12 cellular contexts compared by ENCODE assay signal in genomic region chr15:60721232-60721576, GRCh38.
A peak's percentile ranks its signal among the peaks of the same experiment; 100 is the strongest.
DNase-seq lines count a peak whose midpoint lies in the region; ATAC-seq and TF ChIP-seq lines count a peak whose summit lies in the region.
"Had no signal": no experiment of that assay in that cellular context is flagged by ENCODE, and none has a peak within 500 bp of the region (broad histone marks: within the 10 kb centered on the region; RNA-seq: fewer than 3 reads in every experiment).

No MANE protein-coding gene starts in this region.

- in situ Hi-C loops in IMR-90 (cut with MboI; ENCODE audit: low sequenced_read_pairs) (no loop called here), GM13976 (cut with MboI; ENCODE audit: low sequenced_read_pairs, unreplicated experiment) (no loop called here)

- H2AK5ac ChIP-seq in IMR-90 (ENCODE audit: low read depth, low read length): no peak overlapping the region
- no peak overlapping the region for H2AK5ac ChIP-seq in H9 (ENCODE audit: insufficient read length, low read length)

- peaks cover 11% of the 10 kb centered on the region for H3K9me1 ChIP-seq in IMR-90 (ENCODE audit: insufficient read depth, low read length)

- no peaks in the 10 kb centered on the region for H3K79me2 ChIP-seq in H9 (ENCODE audit: insufficient read depth, low read length)

- H2BK120ac ChIP-seq in IMR-90 (ENCODE audit: low read depth, low read length) (0 out of 2 replicates have a peak overlapping the region, but pooled peaks have one; percentile 10), H9 (ENCODE audit: low read depth, low read length, poor library complexity, severe bottlenecking) (no peak overlapping the region)

- no peaks in the 10 kb centered on the region for H3K27me3 ChIP-seq in CD4-positive, alpha-beta T cell (ENCODE audit: control insufficient read depth, insufficient read depth, low read length)
- H3K27me3 ChIP-seq in IMR-90 (ENCODE audit: control insufficient read depth, insufficient read depth, low read length) (no peaks in the 10 kb centered on the region), body of pancreas (no peaks in the 10 kb centered on the region), H9 (ENCODE audit: insufficient read depth, low read length) (no peaks in the 10 kb centered on the region)
- H3K27me3 ChIP-seq: esophagus squamous epithelium had no signal

- H3K14ac ChIP-seq in IMR-90 (replicated peaks; ENCODE audit: low read depth, low read length) (no peak overlapping the region), H9 (ENCODE audit: insufficient read depth, low read length) (no peak overlapping the region)

- intact Hi-C loops in CD4-positive, alpha-beta T cell (cut with DNase I, micrococcal nuclease): loop anchor here (2.0 to 5.0 kb wide), 3 partner anchors 121 to 129 kb away; no protein-coding TSS in a partner anchor
- intact Hi-C loops in IMR-90 (cut with micrococcal nuclease) (no loop called here), body of pancreas (cut with DNase I) (no loop called here)

- H3K27me3 Mint-ChIP-seq in CD4-positive, alpha-beta T cell: no peaks in the 10 kb centered on the region
- no peaks in the 10 kb centered on the region for H3K27me3 Mint-ChIP-seq in H9 (ENCODE audit: low read depth)

- dilution Hi-C loops in IMR-90 (cut with HindIII; ENCODE audit: low sequenced_read_pairs, unreplicated experiment): no loop called here

- H3K9ac ChIP-seq in IMR-90 (ENCODE audit: low read depth, low read length): no peak overlapping the region
- no peak overlapping the region for H3K9ac ChIP-seq in H9 (ENCODE audit: extremely low read depth, insufficient read length, low read length)

- no peak overlapping the region for H2AFZ ChIP-seq in IMR-90 (replicated peaks; ENCODE audit: low read length, poor library complexity)
- H2AFZ ChIP-seq in H9 (ENCODE audit: low read length): no peak overlapping the region

- H3K56ac ChIP-seq in IMR-90 (ENCODE audit: extremely low read depth, insufficient read depth, low read length): no peak overlapping the region
- no peak overlapping the region for H3K56ac ChIP-seq in H9 (ENCODE audit: insufficient read length, low read depth, low read length)

- ATAC-seq in CD4-positive, alpha-beta T cell (ENCODE audit: poor library complexity): peak; percentile 37
- ATAC-seq in GM19043 (IDR thresholded peaks at IDR 0.05; ENCODE audit: low read depth, unreplicated experiment): peak; percentile 19
- peak; percentile 44 for ATAC-seq in IMR-90 (ENCODE audit: low read depth)
- no peak for ATAC-seq in body of pancreas
- no peak for ATAC-seq in GM21360 (IDR thresholded peaks at IDR 0.05; ENCODE audit: unreplicated experiment)

- H4K20me1 ChIP-seq in IMR-90 (ENCODE audit: insufficient read depth, low read length) (no peaks in the 10 kb centered on the region), H9 (ENCODE audit: control insufficient read depth, insufficient read depth, insufficient read length) (no peaks in the 10 kb centered on the region)

- BruUV-seq in IMR-90 (replicated peaks; lab: Mats Ljungman, UMichigan): no TSS peak

- no peak overlapping the region for H4K91ac ChIP-seq in IMR-90 (ENCODE audit: insufficient read depth, low read depth, low read length)
- H4K91ac ChIP-seq in H9 (ENCODE audit: insufficient read length, low read depth, low read length): no peak overlapping the region

- no peaks in the 10 kb centered on the region for H3K36me3 ChIP-seq in IMR-90 (ENCODE audit: control insufficient read depth, insufficient read depth, low read length)
- no peaks in the 10 kb centered on the region for H3K36me3 ChIP-seq in body of pancreas (replicated peaks in 1 of 2; ENCODE audit: insufficient read depth in 1 of 2, low read depth in 2 of 2)
- H3K36me3 ChIP-seq: esophagus squamous epithelium had no signal

- peak overlapping the region; percentile 44 for H3K27ac ChIP-seq in CD4-positive, alpha-beta T cell (ENCODE audit: low read depth, low read length)
- H3K27ac ChIP-seq in IMR-90 (ENCODE audit: insufficient read depth, low read length): no peak overlapping the region
- H3K27ac ChIP-seq in body of pancreas: peak overlapping the region in 3 of 4 donors; percentile 54 to 64 (median 56)
- H3K27ac ChIP-seq in H9 (ENCODE audit: insufficient read length, low read depth, low read length): no peak overlapping the region

- H2BK15ac ChIP-seq in IMR-90 (ENCODE audit: low read depth, low read length): no peak overlapping the region
- H2BK15ac ChIP-seq in H9 (ENCODE audit: low read depth, low read length): no peak overlapping the region

- H3K9me3 Mint-ChIP-seq in CD4-positive, alpha-beta T cell: no peaks in the 10 kb centered on the region
- no peaks in the 10 kb centered on the region for H3K9me3 Mint-ChIP-seq in H9
- H3K9me3 Mint-ChIP-seq: nephron had no signal

- H3K4me2 ChIP-seq in IMR-90 (ENCODE audit: low read depth, low read length): peak overlapping the region; percentile 31; the same call in 1 of the 2 replicates
- no peak overlapping the region for H3K4me2 ChIP-seq in H9 (ENCODE audit: insufficient read depth, insufficient read length, low read length)

- POLR2A ChIA-PET in CD4-positive, alpha-beta T cell (lab: Charles Lee): interaction anchor here (1.0 to 6.4 kb wide), 12 partner anchors 15 to 147 kb away, joined by 3 to 62 read pairs (median 5); no protein-coding TSS in a partner anchor
- POLR2A ChIA-PET in IMR-90 (lab: Charles Lee; ENCODE audit: unreplicated experiment): no interaction called here

- no peak overlapping the region for H3K18ac ChIP-seq in IMR-90 (ENCODE audit: low read depth, low read length)
- H3K18ac ChIP-seq in H9 (ENCODE audit: insufficient read length, low read depth, low read length): no peak overlapping the region

- H2AK9ac ChIP-seq in IMR-90 (replicated peaks; ENCODE audit: low read depth, low read length, poor library complexity): no peak overlapping the region

- no peak overlapping the region for H3T11ph ChIP-seq in H9 (ENCODE audit: low read length)

- no peaks in the 10 kb centered on the region for H3K79me1 ChIP-seq in IMR-90 (ENCODE audit: low read depth in 1 of 2, low read length in 2 of 2)
- no peaks in the 10 kb centered on the region for H3K79me1 ChIP-seq in H9 (ENCODE audit: insufficient read depth, low read depth, low read length, poor library complexity, severe bottlenecking)

- H2BK5ac ChIP-seq in IMR-90 (ENCODE audit: low read depth, low read length, poor library complexity, severe bottlenecking) (no peak overlapping the region), H9 (ENCODE audit: insufficient read length, low read length) (no peak overlapping the region)

- no peak for TF ChIP-seq CTCF in CD4-positive, alpha-beta T cell (IDR thresholded peaks at IDR 0.05)
- no peak for TF ChIP-seq CTCF in IMR-90 (conservative IDR thresholded peaks at IDR 0.05; ENCODE audit: low read depth, low read length)
- TF ChIP-seq CTCF in body of pancreas (IDR thresholded peaks at IDR 0.05): no peak
- no peak for TF ChIP-seq CTCF in H9 (conservative IDR thresholded peaks at IDR 0.05)
- no peak for TF ChIP-seq CTCF in GM13976 (IDR thresholded peaks at IDR 0.05; ENCODE audit: borderline replicate concordance, control extremely low read depth, extremely low read depth, insufficient read depth, missing control alignments)

- H3K23me2 ChIP-seq in H9 (ENCODE audit: insufficient read length, low read depth, low read length, poor library complexity, severe bottlenecking): no peaks in the 10 kb centered on the region

- H3K36me3 Mint-ChIP-seq in CD4-positive, alpha-beta T cell (ENCODE audit: low read depth): no peaks in the 10 kb centered on the region
- H3K36me3 Mint-ChIP-seq in H9 (ENCODE audit: insufficient read depth in 1 of 3, low read depth in 3 of 3): no peaks in the 10 kb centered on the region

- H2BK20ac ChIP-seq in IMR-90 (ENCODE audit: low read depth, low read length) (0 out of 2 replicates have a peak overlapping the region, but pooled peaks have one; percentile 29), H9 (ENCODE audit: low read depth, low read length, poor library complexity, severe bottlenecking) (no peak overlapping the region)

- CTCF ChIA-PET in CD4-positive, alpha-beta T cell (lab: Charles Lee): interaction anchor here (1.0 to 3.9 kb wide), 6 partner anchors 12 to 195 kb away, joined by 3 to 17 read pairs (median 6); no protein-coding TSS in a partner anchor
- CTCF ChIA-PET in IMR-90 (lab: Yijun Ruan, JAX): interaction anchor here (1.5 kb wide), 1 partner anchor 11 kb away, joined by 3 read pairs; no protein-coding TSS in a partner anchor

- H3K23ac ChIP-seq in IMR-90 (ENCODE audit: low read depth, low read length): no peak overlapping the region; the same call in 1 of the 2 replicates
- H3K23ac ChIP-seq in H9 (ENCODE audit: insufficient read length, low read depth, low read length): no peak overlapping the region

- no peaks in the 10 kb centered on the region for H3K9me3 ChIP-seq in CD4-positive, alpha-beta T cell (ENCODE audit: control insufficient read depth, low read length)
- no peaks in the 10 kb centered on the region for H3K9me3 ChIP-seq in IMR-90 (ENCODE audit: control insufficient read depth, insufficient read depth, low read length)
- H3K9me3 ChIP-seq in body of pancreas: no peaks in the 10 kb centered on the region
- H3K9me3 ChIP-seq in H9 (ENCODE audit: control insufficient read depth, low read depth, low read length): no peaks in the 10 kb centered on the region
- H3K9me3 ChIP-seq: esophagus squamous epithelium had no signal

- TF ChIP-seq POLR2A in IMR-90 (IDR thresholded peaks at IDR 0.05; ENCODE audit: low read depth, low read length): no peak
- TF ChIP-seq POLR2A in body of pancreas (IDR thresholded peaks at IDR 0.05): no peak

- H2BK12ac ChIP-seq in H9 (ENCODE audit: insufficient read length, low read depth, low read length): no peak overlapping the region

- H3K4me1 Mint-ChIP-seq in CD4-positive, alpha-beta T cell (ENCODE audit: low read depth): peaks cover 64% of the 10 kb centered on the region
- H3K4me1 Mint-ChIP-seq in H9: peaks cover 16 to 26% of the 10 kb centered on the region in 2 experiments

- H4K5ac ChIP-seq in IMR-90 (ENCODE audit: low read depth, low read length) (no peak overlapping the region), H9 (ENCODE audit: insufficient read length, low read depth, low read length) (no peak overlapping the region)

- H4K8ac ChIP-seq in IMR-90 (ENCODE audit: low read depth in 2 of 2, low read length in 2 of 2) (peak overlapping the region in 1 of 2 experiments; percentile 3; a peak in 1 of 4 replicates), H9 (replicated peaks; ENCODE audit: insufficient read length, low read depth, low read length) (no peak overlapping the region)

- H3K4me3 Mint-ChIP-seq in CD4-positive, alpha-beta T cell: peak overlapping the region; percentile 79
- H3K4me3 Mint-ChIP-seq in H9: no peak overlapping the region
- H3K4me3 Mint-ChIP-seq: nephron had no signal

- peak overlapping the region; percentile 86 for H3K27ac Mint-ChIP-seq in CD4-positive, alpha-beta T cell
- H3K27ac Mint-ChIP-seq in H9: no peak overlapping the region
- H3K27ac Mint-ChIP-seq: nephron had no signal

- H3K4me1 ChIP-seq in IMR-90 (ENCODE audit: control insufficient read depth, insufficient read depth, low read length): peaks cover 7% of the 10 kb centered on the region
- H3K4me1 ChIP-seq in body of pancreas: peaks cover 28% of the 10 kb centered on the region
- peaks cover 11% of the 10 kb centered on the region for H3K4me1 ChIP-seq in H9 (ENCODE audit: insufficient read depth, low read length)

- WGBS in IMR-90 (ENCODE audit: extremely low coverage in 2 of 2, insufficient read length in 1 of 2), 2 experiments: no CpG with 5 or more reads among the region's 3 CpGs
- 69 to 73% methylated on average over 3 of the region's 3 CpGs for WGBS in body of pancreas, 2 donors
- WGBS in H9 (ENCODE audit: extremely low coverage, insufficient read length, low lambda C conversion rate): no CpG with 5 or more reads among the region's 3 CpGs

- TF ChIP-seq RAD21 in IMR-90 (IDR thresholded peaks at IDR 0.05; ENCODE audit: low read length): no peak

- H3K4ac ChIP-seq in IMR-90 (ENCODE audit: low read depth, low read length) (peak overlapping the region; percentile 11; the same call in 1 of the 2 replicates), H9 (ENCODE audit: low read depth, low read length) (no peak overlapping the region)

- H3K4me3 ChIP-seq in IMR-90 (ENCODE audit: insufficient read depth, low read depth, low read length) (no peak overlapping the region), body of pancreas (no peak overlapping the region)
- H3K4me3 ChIP-seq: esophagus squamous epithelium had no signal

- DNase-seq in CD4-positive, alpha-beta T cell: peak in 1 of 10 experiments; percentile 44
- DNase-seq in IMR-90 (no peak), body of pancreas (no peak), H9 (no peak), NCI-H446 treated with DMSO at 0.1 percent for 48 hours (lab: John Stamatoyannopoulos, UW) (no peak), GM13976 (ENCODE audit: low spot score) (no peak)
- DNase-seq: esophagus squamous epithelium, islet precursor cell, NCI-H187 had no signal

Comparison
In these comparisons a context has a peak if more than half of its experiments do, and no peak if none do; other contexts are left out.
1. ATAC-seq: peak in CD4-positive, alpha-beta T cell (single experiment), GM19043 (single experiment) and IMR-90 (single experiment); none in body of pancreas (single experiment) and GM21360 (single experiment).
2. H3K27ac ChIP-seq: peak in CD4-positive, alpha-beta T cell (single experiment) and body of pancreas (3 of 4); none in IMR-90 (single experiment) and H9 (single experiment).
3. intact Hi-C loops: an anchor here in CD4-positive, alpha-beta T cell (2.0 to 5.0 kb wide); none called in IMR-90 and body of pancreas.